In the genomic region with DNA sequence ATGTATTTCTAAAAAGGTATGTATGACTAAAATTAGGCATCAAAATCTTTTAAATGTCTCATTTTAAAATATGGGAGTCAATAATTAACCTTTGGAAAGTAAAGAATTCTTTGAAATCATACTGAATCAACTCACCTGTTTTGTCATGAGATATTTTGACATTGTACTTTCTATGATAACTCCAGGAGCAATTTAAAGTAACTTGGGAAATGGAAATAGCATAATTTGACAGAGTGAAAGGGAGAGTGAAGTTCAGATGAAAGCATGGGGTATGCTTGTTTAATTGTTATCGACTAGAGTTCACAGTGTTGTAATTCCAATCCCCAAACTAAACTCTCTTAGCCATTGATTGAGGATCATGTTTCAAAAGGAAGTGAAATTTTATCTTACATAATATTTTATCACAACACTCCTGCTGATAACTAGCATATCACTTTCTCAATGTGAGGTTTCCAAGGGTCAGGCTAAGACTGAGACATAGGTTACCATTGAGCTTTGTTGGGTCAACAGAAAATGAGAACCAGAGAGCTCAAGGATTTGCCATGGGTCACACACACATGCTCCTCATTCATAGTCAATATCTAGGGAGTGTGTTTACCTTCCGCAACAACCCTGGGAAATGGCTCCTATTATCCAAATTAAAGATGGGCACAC, we compare ENCODE assay signal across 1 cellular context.
TF ChIP-seq lines count a peak whose summit lies in the region.

No MANE protein-coding gene starts in this region.

TF ChIP-seq in HepG2, 621 proteins besides CTCF, POLR2A, EP300 and RAD21 (continued from another document and continues in another):
- TF ChIP-seq ZFP90 (CRISPR knock-in tag; IDR thresholded peaks at IDR 0.05; ENCODE audit: borderline replicate concordance) (0 out of 2 replicates have a peak, but pooled peaks have one; percentile 54), KAT2B (IDR thresholded peaks at IDR 0.05; ENCODE audit: borderline replicate concordance, low read depth, low read length) (peak; percentile 42), ZNF839 (CRISPR knock-in tag; IDR thresholded peaks at IDR 0.05; ENCODE audit: borderline replicate concordance) (no peak), SIX1 (CRISPR knock-in tag; IDR thresholded peaks at IDR 0.05; ENCODE audit: borderline replicate concordance) (peak; percentile 99), MED1 (CRISPR knock-in tag; IDR thresholded peaks at IDR 0.05) (peak; percentile 83), MIXL1 (CRISPR knock-in tag; IDR thresholded peaks at IDR 0.05) (peak; percentile 81; the same call in 1 of the 2 replicates), LCORL (IDR thresholded peaks at IDR 0.05) (no peak), LCORL (CRISPR knock-in tag; IDR thresholded peaks at IDR 0.05) (peak; percentile 36; the same call in 1 of the 2 replicates), HOXA5 (CRISPR knock-in tag; IDR thresholded peaks at IDR 0.05) (peak; percentile 71; the same call in 1 of the 2 replicates), CREM (IDR thresholded peaks at IDR 0.05) (peak; percentile 68; the same call in 1 of the 2 replicates), CREM (CRISPR knock-in tag; IDR thresholded peaks at IDR 0.05) (no peak), NR2F6 (IDR thresholded peaks at IDR 0.05) (peak; percentile 70), NR2F6 (CRISPR knock-in tag; IDR thresholded peaks at IDR 0.05) (peak; percentile 45; the same call in 1 of the 2 replicates), POLR2AphosphoS2 (IDR thresholded peaks at IDR 0.05; ENCODE audit: low read depth, low read length) (no peak), ARNTL (CRISPR knock-in tag; IDR thresholded peaks at IDR 0.05) (peak; percentile 67; the same call in 1 of the 2 replicates), HDAC1 (CRISPR knock-in tag; IDR thresholded peaks at IDR 0.05) (0 out of 2 replicates have a peak, but pooled peaks have one; percentile 52), NKX3-1 (CRISPR knock-in tag; IDR thresholded peaks at IDR 0.05) (0 out of 2 replicates have a peak, but pooled peaks have one; percentile 30), PAWR (CRISPR knock-in tag; IDR thresholded peaks at IDR 0.05; ENCODE audit: borderline replicate concordance) (no peak), KAT8 (CRISPR knock-in tag; IDR thresholded peaks at IDR 0.05) (peak; percentile 40; the same call in 1 of the 2 replicates), CEBPG (CRISPR knock-in tag; IDR thresholded peaks at IDR 0.05) (peak; percentile 32; the same call in 1 of the 2 replicates), ZNF768 (CRISPR knock-in tag; IDR thresholded peaks at IDR 0.05) (no peak; the same call in 1 of the 2 replicates), MIER2 (CRISPR knock-in tag; IDR thresholded peaks at IDR 0.05) (0 out of 2 replicates have a peak, but pooled peaks have one; percentile 9), CBX5 (CRISPR knock-in tag; IDR thresholded peaks at IDR 0.05; ENCODE audit: borderline replicate concordance) (peak; percentile 26; the same call in 1 of the 2 replicates), ONECUT2 (CRISPR knock-in tag; IDR thresholded peaks at IDR 0.05) (peak; percentile 91), ZNF629 (CRISPR knock-in tag; conservative IDR thresholded peaks at IDR 0.05) (peak; percentile 81), RBAK (CRISPR knock-in tag; IDR thresholded peaks at IDR 0.05) (no peak), ZSCAN25 (CRISPR knock-in tag; IDR thresholded peaks at IDR 0.05) (no peak), ISL2 (CRISPR knock-in tag; IDR thresholded peaks at IDR 0.05) (peak; percentile 95), MAFF (IDR thresholded peaks at IDR 0.05; ENCODE audit: low read depth, low read length) (no peak), HMG20B (CRISPR knock-in tag; conservative IDR thresholded peaks at IDR 0.05) (no peak), CCDC6 (CRISPR knock-in tag; IDR thresholded peaks at IDR 0.05) (no peak), SMARCE1 (IDR thresholded peaks at IDR 0.05; ENCODE audit: borderline replicate concordance) (no peak), ZNF670 (CRISPR knock-in tag; IDR thresholded peaks at IDR 0.05; ENCODE audit: borderline replicate concordance) (peak; percentile 41; the same call in 1 of the 2 replicates), PITX1 (CRISPR knock-in tag; IDR thresholded peaks at IDR 0.05) (0 out of 2 replicates have a peak, but pooled peaks have one; percentile 46), NCOA1 (CRISPR knock-in tag; IDR thresholded peaks at IDR 0.05) (peak; percentile 43; the same call in 1 of the 2 replicates), ZMYM3 (CRISPR knock-in tag; IDR thresholded peaks at IDR 0.05) (0 out of 2 replicates have a peak, but pooled peaks have one; percentile 17), MED13 (CRISPR knock-in tag; IDR thresholded peaks at IDR 0.05) (peak; percentile 89; the same call in 1 of the 2 replicates), SALL1 (CRISPR knock-in tag; IDR thresholded peaks at IDR 0.05) (peak; percentile 81)
- TF ChIP-seq, protein P1, sequence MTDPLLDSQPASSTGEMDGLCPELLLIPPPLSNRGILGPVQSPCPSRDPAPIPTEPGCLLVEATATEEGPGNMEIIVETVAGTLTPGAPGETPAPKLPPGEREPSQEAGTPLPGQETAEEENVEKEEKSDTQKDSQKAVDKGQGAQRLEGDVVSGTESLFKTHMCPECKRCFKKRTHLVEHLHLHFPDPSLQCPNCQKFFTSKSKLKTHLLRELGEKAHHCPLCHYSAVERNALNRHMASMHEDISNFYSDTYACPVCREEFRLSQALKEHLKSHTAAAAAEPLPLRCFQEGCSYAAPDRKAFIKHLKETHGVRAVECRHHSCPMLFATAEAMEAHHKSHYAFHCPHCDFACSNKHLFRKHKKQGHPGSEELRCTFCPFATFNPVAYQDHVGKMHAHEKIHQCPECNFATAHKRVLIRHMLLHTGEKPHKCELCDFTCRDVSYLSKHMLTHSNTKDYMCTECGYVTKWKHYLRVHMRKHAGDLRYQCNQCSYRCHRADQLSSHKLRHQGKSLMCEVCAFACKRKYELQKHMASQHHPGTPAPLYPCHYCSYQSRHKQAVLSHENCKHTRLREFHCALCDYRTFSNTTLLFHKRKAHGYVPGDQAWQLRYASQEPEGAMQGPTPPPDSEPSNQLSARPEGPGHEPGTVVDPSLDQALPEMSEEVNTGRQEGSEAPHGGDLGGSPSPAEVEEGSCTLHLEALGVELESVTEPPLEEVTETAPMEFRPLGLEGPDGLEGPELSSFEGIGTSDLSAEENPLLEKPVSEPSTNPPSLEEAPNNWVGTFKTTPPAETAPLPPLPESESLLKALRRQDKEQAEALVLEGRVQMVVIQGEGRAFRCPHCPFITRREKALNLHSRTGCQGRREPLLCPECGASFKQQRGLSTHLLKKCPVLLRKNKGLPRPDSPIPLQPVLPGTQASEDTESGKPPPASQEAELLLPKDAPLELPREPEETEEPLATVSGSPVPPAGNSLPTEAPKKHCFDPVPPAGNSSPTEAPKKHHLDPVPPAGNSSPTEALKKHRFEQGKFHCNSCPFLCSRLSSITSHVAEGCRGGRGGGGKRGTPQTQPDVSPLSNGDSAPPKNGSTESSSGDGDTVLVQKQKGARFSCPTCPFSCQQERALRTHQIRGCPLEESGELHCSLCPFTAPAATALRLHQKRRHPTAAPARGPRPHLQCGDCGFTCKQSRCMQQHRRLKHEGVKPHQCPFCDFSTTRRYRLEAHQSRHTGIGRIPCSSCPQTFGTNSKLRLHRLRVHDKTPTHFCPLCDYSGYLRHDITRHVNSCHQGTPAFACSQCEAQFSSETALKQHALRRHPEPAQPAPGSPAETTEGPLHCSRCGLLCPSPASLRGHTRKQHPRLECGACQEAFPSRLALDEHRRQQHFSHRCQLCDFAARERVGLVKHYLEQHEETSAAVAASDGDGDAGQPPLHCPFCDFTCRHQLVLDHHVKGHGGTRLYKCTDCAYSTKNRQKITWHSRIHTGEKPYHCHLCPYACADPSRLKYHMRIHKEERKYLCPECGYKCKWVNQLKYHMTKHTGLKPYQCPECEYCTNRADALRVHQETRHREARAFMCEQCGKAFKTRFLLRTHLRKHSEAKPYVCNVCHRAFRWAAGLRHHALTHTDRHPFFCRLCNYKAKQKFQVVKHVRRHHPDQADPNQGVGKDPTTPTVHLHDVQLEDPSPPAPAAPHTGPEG (CRISPR knock-in tag; IDR thresholded peaks at IDR 0.05): 0 out of 2 replicates have a peak, but pooled peaks have one; percentile 31
- TF ChIP-seq, protein P2, sequence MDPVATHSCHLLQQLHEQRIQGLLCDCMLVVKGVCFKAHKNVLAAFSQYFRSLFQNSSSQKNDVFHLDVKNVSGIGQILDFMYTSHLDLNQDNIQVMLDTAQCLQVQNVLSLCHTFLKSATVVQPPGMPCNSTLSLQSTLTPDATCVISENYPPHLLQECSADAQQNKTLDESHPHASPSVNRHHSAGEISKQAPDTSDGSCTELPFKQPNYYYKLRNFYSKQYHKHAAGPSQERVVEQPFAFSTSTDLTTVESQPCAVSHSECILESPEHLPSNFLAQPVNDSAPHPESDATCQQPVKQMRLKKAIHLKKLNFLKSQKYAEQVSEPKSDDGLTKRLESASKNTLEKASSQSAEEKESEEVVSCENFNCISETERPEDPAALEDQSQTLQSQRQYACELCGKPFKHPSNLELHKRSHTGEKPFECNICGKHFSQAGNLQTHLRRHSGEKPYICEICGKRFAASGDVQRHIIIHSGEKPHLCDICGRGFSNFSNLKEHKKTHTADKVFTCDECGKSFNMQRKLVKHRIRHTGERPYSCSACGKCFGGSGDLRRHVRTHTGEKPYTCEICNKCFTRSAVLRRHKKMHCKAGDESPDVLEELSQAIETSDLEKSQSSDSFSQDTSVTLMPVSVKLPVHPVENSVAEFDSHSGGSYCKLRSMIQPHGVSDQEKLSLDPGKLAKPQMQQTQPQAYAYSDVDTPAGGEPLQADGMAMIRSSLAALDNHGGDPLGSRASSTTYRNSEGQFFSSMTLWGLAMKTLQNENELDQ (CRISPR knock-in tag; IDR thresholded peaks at IDR 0.05; ENCODE audit: borderline replicate concordance): no peak
- TF ChIP-seq, protein P3, sequence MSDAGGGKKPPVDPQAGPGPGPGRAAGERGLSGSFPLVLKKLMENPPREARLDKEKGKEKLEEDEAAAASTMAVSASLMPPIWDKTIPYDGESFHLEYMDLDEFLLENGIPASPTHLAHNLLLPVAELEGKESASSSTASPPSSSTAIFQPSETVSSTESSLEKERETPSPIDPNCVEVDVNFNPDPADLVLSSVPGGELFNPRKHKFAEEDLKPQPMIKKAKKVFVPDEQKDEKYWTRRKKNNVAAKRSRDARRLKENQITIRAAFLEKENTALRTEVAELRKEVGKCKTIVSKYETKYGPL (CRISPR knock-in tag; IDR thresholded peaks at IDR 0.05): peak; percentile 75
- TF ChIP-seq, protein P4, sequence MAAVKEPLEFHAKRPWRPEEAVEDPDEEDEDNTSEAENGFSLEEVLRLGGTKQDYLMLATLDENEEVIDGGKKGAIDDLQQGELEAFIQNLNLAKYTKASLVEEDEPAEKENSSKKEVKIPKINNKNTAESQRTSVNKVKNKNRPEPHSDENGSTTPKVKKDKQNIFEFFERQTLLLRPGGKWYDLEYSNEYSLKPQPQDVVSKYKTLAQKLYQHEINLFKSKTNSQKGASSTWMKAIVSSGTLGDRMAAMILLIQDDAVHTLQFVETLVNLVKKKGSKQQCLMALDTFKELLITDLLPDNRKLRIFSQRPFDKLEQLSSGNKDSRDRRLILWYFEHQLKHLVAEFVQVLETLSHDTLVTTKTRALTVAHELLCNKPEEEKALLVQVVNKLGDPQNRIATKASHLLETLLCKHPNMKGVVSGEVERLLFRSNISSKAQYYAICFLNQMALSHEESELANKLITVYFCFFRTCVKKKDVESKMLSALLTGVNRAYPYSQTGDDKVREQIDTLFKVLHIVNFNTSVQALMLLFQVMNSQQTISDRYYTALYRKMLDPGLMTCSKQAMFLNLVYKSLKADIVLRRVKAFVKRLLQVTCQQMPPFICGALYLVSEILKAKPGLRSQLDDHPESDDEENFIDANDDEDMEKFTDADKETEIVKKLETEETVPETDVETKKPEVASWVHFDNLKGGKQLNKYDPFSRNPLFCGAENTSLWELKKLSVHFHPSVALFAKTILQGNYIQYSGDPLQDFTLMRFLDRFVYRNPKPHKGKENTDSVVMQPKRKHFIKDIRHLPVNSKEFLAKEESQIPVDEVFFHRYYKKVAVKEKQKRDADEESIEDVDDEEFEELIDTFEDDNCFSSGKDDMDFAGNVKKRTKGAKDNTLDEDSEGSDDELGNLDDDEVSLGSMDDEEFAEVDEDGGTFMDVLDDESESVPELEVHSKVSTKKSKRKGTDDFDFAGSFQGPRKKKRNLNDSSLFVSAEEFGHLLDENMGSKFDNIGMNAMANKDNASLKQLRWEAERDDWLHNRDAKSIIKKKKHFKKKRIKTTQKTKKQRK (IDR thresholded peaks at IDR 0.05; ENCODE audit: low read length): no peak
- TF ChIP-seq, protein P5, sequence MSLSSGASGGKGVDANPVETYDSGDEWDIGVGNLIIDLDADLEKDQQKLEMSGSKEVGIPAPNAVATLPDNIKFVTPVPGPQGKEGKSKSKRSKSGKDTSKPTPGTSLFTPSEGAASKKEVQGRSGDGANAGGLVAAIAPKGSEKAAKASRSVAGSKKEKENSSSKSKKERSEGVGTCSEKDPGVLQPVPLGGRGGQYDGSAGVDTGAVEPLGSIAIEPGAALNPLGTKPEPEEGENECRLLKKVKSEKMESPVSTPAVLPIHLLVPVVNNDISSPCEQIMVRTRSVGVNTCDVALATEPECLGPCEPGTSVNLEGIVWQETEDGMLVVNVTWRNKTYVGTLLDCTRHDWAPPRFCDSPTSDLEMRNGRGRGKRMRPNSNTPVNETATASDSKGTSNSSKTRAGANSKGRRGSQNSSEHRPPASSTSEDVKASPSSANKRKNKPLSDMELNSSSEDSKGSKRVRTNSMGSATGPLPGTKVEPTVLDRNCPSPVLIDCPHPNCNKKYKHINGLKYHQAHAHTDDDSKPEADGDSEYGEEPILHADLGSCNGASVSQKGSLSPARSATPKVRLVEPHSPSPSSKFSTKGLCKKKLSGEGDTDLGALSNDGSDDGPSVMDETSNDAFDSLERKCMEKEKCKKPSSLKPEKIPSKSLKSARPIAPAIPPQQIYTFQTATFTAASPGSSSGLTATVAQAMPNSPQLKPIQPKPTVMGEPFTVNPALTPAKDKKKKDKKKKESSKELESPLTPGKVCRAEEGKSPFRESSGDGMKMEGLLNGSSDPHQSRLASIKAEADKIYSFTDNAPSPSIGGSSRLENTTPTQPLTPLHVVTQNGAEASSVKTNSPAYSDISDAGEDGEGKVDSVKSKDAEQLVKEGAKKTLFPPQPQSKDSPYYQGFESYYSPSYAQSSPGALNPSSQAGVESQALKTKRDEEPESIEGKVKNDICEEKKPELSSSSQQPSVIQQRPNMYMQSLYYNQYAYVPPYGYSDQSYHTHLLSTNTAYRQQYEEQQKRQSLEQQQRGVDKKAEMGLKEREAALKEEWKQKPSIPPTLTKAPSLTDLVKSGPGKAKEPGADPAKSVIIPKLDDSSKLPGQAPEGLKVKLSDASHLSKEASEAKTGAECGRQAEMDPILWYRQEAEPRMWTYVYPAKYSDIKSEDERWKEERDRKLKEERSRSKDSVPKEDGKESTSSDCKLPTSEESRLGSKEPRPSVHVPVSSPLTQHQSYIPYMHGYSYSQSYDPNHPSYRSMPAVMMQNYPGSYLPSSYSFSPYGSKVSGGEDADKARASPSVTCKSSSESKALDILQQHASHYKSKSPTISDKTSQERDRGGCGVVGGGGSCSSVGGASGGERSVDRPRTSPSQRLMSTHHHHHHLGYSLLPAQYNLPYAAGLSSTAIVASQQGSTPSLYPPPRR (CRISPR knock-in tag; IDR thresholded peaks at IDR 0.05; ENCODE audit: borderline replicate concordance): peak; percentile 82
- TF ChIP-seq, protein P6, sequence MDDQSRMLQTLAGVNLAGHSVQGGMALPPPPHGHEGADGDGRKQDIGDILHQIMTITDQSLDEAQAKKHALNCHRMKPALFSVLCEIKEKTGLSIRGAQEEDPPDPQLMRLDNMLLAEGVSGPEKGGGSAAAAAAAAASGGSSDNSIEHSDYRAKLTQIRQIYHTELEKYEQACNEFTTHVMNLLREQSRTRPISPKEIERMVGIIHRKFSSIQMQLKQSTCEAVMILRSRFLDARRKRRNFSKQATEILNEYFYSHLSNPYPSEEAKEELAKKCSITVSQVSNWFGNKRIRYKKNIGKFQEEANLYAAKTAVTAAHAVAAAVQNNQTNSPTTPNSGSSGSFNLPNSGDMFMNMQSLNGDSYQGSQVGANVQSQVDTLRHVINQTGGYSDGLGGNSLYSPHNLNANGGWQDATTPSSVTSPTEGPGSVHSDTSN (CRISPR knock-in tag; IDR thresholded peaks at IDR 0.05; ENCODE audit: borderline replicate concordance): no peak
